Comparison of ENCODE assay signal across 33 cellular contexts in the genomic region with DNA sequence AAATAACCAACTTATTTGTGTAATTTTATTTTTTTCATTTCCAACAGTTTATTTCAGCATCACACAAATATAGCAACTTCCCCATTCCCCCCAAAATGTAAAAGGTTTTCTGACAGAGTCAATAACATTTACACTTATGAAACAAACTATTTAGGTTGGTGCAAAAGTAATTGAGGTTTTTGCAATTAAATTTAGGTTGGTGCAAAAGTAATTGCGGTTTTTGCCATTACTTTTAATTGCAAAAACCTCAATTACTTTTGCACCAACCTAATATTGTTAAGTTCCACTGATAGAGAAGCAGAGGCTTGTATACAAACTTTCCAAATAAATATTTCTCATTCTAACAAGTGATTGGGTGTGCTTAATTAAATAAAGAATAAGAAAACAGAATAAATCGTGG.
"Had no signal": no experiment of that assay in that cellular context is flagged by ENCODE, and none has a peak within 500 bp of the region (broad histone marks: within the 10 kb centered on the region; RNA-seq: fewer than 3 reads in every experiment).

No MANE protein-coding gene starts in this region.

- H3K27me3 ChIP-seq: adrenal gland, ascending aorta, body of pancreas, brain microvascular endothelial cell, breast epithelium, cardiac muscle cell had no signal

- H3K4me3 ChIP-seq: adrenal gland, ascending aorta, body of pancreas, breast epithelium, cardiac muscle cell had no signal

- H3K9me3 ChIP-seq: adrenal gland, ascending aorta, body of pancreas, breast epithelium had no signal

- H3K27ac ChIP-seq: adrenal gland, ascending aorta, body of pancreas, brain microvascular endothelial cell, breast epithelium, cardiac muscle cell had no signal

- FAIRE-seq: astrocyte, bronchial epithelial cell, colon had no signal

- H3K36me3 ChIP-seq: adrenal gland, ascending aorta, brain microvascular endothelial cell, breast epithelium, cardiac muscle cell had no signal

- H3K4me1 ChIP-seq: adrenal gland, ascending aorta, breast epithelium had no signal

- ATAC-seq: activated naive CD4-positive, alpha-beta T cell treated with anti-CD3 and anti-CD28 coated beads, Interleukin-2, amount 50 U/mL, for 72 hours; activated naive CD8-positive, alpha-beta T cell treated with anti-CD3 and anti-CD28 coated beads, Interleukin-2, amount 50 U/mL, for 24 hours; activated T-cell treated with anti-CD3 and anti-CD28 coated beads, Interleukin-2, amount 50 U/mL, for 4 hours; activated T-cell treated with anti-CD3 and anti-CD28 coated beads, Interleukin-2, amount 50 U/mL, for 72 hours; activated T-helper 17 cell treated with anti-CD3 and anti-CD28 coated beads, Interleukin-2, amount 50 U/mL, for 72 hours; body of pancreas had no signal

- DNase-seq: activated effector memory CD4-positive, alpha-beta T cell treated with anti-CD3 and anti-CD28 coated beads, Interleukin-2, amount 50 U/mL, for 16 hours; activated effector memory CD4-positive, alpha-beta T cell treated with Interleukin-2 at 50 U/mL for 16 hours; activated gamma-delta T cell; activated gamma-delta T cell treated with Interleukin-2 at 50 U/mL for 16 hours; activated naive CD4-positive, alpha-beta T cell; activated naive CD4-positive, alpha-beta T cell treated with anti-CD3 and anti-CD28 coated beads for 36 hours; activated naive CD4-positive, alpha-beta T cell treated with anti-CD3 and anti-CD28 coated beads, Interleukin-2, amount 10 ng/mL, durations not matched to agents 7 days and 5 days; activated naive CD4-positive, alpha-beta T cell treated with anti-CD3 and anti-CD28 coated beads, Interleukin-2, amount 50 U/mL, for 16 hours; activated naive CD4-positive, alpha-beta T cell treated with Interleukin-2 at 50 U/mL for 16 hours; activated naive CD8-positive, alpha-beta T cell treated with anti-CD3 and anti-CD28 coated beads for 36 hours; activated naive CD8-positive, alpha-beta T cell treated with anti-CD3 and anti-CD28 coated beads, Interleukin-2, amount 10 ng/mL, durations not matched to agents 7 days and 5 days; activated naive CD8-positive, alpha-beta T cell treated with anti-CD3 and anti-CD28 coated beads, Interleukin-2, amount 50 U/mL, for 24 hours; activated T-cell treated with anti-CD3 and anti-CD28 coated beads, Interleukin-2, amount 50 U/mL, for 4 hours; activated T-cell treated with anti-CD3 and anti-CD28 coated beads, Interleukin-2, amount 50 U/mL, for 48 hours; activated T-cell treated with anti-CD3 and anti-CD28 coated beads, Interleukin-2, amount 50 U/mL, for 72 hours; adrenal gland; amniotic stem cell; amygdala; anterior cingulate cortex; aorta; body of pancreas; brain microvascular endothelial cell; caudate nucleus; central memory CD4-positive, alpha-beta T cell; cerebellar nuclear complex had no signal
